19 cellular contexts compared by ENCODE assay signal in the genomic region with DNA sequence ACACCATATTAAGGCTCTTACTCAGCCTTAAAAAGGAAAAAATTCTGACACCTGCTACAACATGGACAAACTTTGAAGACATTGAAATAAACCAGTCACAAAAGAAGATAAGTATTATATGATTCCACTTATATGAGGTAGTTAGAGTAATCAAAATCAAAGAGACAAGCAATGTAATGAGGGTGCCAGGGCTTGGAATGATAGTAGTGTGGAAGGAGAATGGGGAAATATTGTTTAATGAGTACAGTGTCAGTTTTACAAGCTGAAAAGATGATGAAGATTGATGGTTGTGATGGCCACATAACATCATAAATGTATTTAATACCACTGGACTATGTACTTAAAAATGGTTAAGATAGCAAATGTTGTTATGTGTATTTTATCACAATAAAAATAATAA.
DNase-seq lines count a peak whose midpoint lies in the region; ATAC-seq, FAIRE-seq and TF ChIP-seq lines count a peak whose summit lies in the region.
"Had no signal": no experiment of that assay in that cellular context is flagged by ENCODE, and none has a peak within 500 bp of the region (broad histone marks: within the 10 kb centered on the region; RNA-seq: fewer than 3 reads in every experiment).

No MANE protein-coding gene starts in this region.

- TF ChIP-seq CTCF in mucosa of descending colon (IDR thresholded peaks at IDR 0.05): no peak

- H3K27ac Mint-ChIP-seq in naive thymus-derived CD8-positive, alpha-beta T cell: no peak overlapping the region
- H3K27ac Mint-ChIP-seq: B cell; CD4-positive, alpha-beta T cell; CD8-positive, alpha-beta T cell had no signal

- POLR2A ChIA-PET in naive thymus-derived CD8-positive, alpha-beta T cell (lab: Charles Lee): no interaction called here

- no peak for DNase-seq in H54 (ENCODE audit: insufficient read length, low spot score)
- DNase-seq in mucosa of descending colon: no peak
- DNase-seq in central memory CD4-positive, alpha-beta T cell: no peak
- DNase-seq in naive thymus-derived CD8-positive, alpha-beta T cell: no peak
- DNase-seq: AML-193; Caco-2; Calu3; CD4-positive, alpha-beta T cell; CD8-positive, alpha-beta T cell; DMS79 treated with DMSO at 0.1 percent for 48 hours; GF-D8 had no signal

- intact Hi-C loops in mucosa of descending colon (cut with DNase I, micrococcal nuclease): no loop called here

- H3K27me3 Mint-ChIP-seq in naive thymus-derived CD8-positive, alpha-beta T cell: no peaks in the 10 kb centered on the region
- H3K27me3 Mint-ChIP-seq: B cell; CD4-positive, alpha-beta T cell had no signal

- peaks cover 6% of the 10 kb centered on the region for H3K4me1 ChIP-seq in mucosa of descending colon (ENCODE audit: low read depth)
- H3K4me1 ChIP-seq: A549; BLaER1 treated with 17β-estradiol and CSF1 and Interleukin-3, amounts not matched to agents 10 nM and 100 nM; Caco-2 had no signal

- no peak for TF ChIP-seq POLR2A in H54 (IDR thresholded peaks at IDR 0.05; ENCODE audit: low read depth, low read length)

- no peaks in the 10 kb centered on the region for H3K36me3 ChIP-seq in mucosa of descending colon (ENCODE audit: low read depth)
- H3K36me3 ChIP-seq: BLaER1 treated with 17β-estradiol and CSF1 and Interleukin-3, amounts not matched to agents 10 nM and 100 nM had no signal

- no peaks in the 10 kb centered on the region for H3K36me3 Mint-ChIP-seq in naive thymus-derived CD8-positive, alpha-beta T cell
- H3K36me3 Mint-ChIP-seq: CD8-positive, alpha-beta T cell had no signal

- no peaks in the 10 kb centered on the region for H3K9me3 ChIP-seq in mucosa of descending colon
- H3K9me3 ChIP-seq: A549; BLaER1 treated with 17β-estradiol and CSF1 and Interleukin-3, amounts not matched to agents 10 nM and 100 nM; Caco-2 had no signal

- no peak overlapping the region for H3K4me3 Mint-ChIP-seq in naive thymus-derived CD8-positive, alpha-beta T cell
- H3K4me3 Mint-ChIP-seq: B cell; CD4-positive, alpha-beta T cell; CD8-positive, alpha-beta T cell had no signal

- H3K4me1 Mint-ChIP-seq in naive thymus-derived CD8-positive, alpha-beta T cell: no peaks in the 10 kb centered on the region
- H3K4me1 Mint-ChIP-seq: B cell had no signal

- H3K9me3 Mint-ChIP-seq in naive thymus-derived CD8-positive, alpha-beta T cell: peaks cover 0 to 6% (median 0%) of the 10 kb centered on the region in 9 donors

- no peak overlapping the region for H3K4me3 ChIP-seq in mucosa of descending colon
- H3K4me3 ChIP-seq: A549; BLaER1 treated with 17β-estradiol and CSF1 and Interleukin-3, amounts not matched to agents 10 nM and 100 nM had no signal

- ATAC-seq in mucosa of descending colon: peak; percentile 54
- ATAC-seq in naive thymus-derived CD8-positive, alpha-beta T cell: no peak
- ATAC-seq: A549; CD8-positive, alpha-beta T cell had no signal

- FAIRE-seq in H54 (lab: Jason Lieb, UNC) (peak; percentile 71), endometrium (lab: Jason Lieb, UNC) (peak; percentile 15)
- FAIRE-seq: A549, D721Med, G401.6, GM12891, GM19239 had no signal
